In the genomic region with DNA sequence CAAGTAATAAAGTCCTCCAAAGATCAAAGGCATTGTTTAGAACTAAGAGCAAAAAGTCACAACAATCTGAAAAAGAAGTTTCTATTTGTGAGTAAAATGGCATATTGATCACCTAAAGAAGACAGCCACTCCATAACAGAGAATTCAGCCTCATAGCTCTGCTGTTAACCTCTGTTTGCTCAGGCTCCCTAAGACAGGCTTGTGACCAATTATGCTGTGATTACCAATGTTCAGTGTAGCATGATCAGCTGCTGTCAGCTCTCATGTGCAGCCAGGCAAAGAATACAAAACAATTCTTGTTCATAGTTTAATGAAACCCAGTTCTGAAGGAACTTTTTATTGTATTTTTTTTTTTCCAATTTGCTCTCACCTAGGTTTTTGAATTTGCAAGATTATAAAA, we compare ENCODE assay signal across 26 cellular contexts. TPM values are rescaled to one million over a fixed set of nuclear protein-coding genes. Genes with fewer than 3 reads are reported as not detected.
DNase-seq lines count a peak whose midpoint lies in the region; ATAC-seq and TF ChIP-seq lines count a peak whose summit lies in the region.
"Had no signal": no experiment of that assay in that cellular context is flagged by ENCODE, and none has a peak within 500 bp of the region (broad histone marks: within the 10 kb centered on the region; RNA-seq: fewer than 3 reads in every experiment).

No MANE protein-coding gene starts in this region.

- TF ChIP-seq CTCF in BE2C (IDR thresholded peaks at IDR 0.05; ENCODE audit: low read depth, low read length): no peak

- peaks cover 6% of the 10 kb centered on the region for H3K4me1 ChIP-seq in BE2C
- H3K4me1 ChIP-seq: Peyer's patch, right atrium auricular region had no signal

- no peaks in the 10 kb centered on the region for H3K36me3 ChIP-seq in BE2C
- H3K36me3 ChIP-seq: brain microvascular endothelial cell, Peyer's patch, right atrium auricular region, WERI-Rb-1 had no signal

- H3K9me3 ChIP-seq in BE2C: no peaks in the 10 kb centered on the region
- H3K9me3 ChIP-seq: Peyer's patch, right atrium auricular region had no signal

- ATAC-seq in HG02798 (IDR thresholded peaks at IDR 0.05; ENCODE audit: poor library complexity, unreplicated experiment): no peak
- no peak for ATAC-seq in HG02885 (IDR thresholded peaks at IDR 0.05; ENCODE audit: poor library complexity, unreplicated experiment)
- ATAC-seq: left ventricle myocardium superior had no signal

- peak; percentile 59 for DNase-seq in NCI-H1417 treated with DMSO at 0.1 percent for 48 hours (lab: John Stamatoyannopoulos, UW)
- peak; percentile 86 for DNase-seq in NCI-H69 (lab: John Stamatoyannopoulos, UW)
- DNase-seq in kidney glomerular epithelial cell (lab: John Stamatoyannopoulos, UW): peak; percentile 2
- DNase-seq in retina: peak; percentile 79
- DNase-seq in BE2C: no peak
- DNase-seq: activated CD4-positive, alpha-beta T cell treated with anti-CD3 and anti-CD28 coated beads, Interleukin-2, amount 10 ng/mL, durations not matched to agents 24 days and 14 days; activated naive CD4-positive, alpha-beta T cell treated with Interleukin-2 at 50 U/mL for 16 hours; activated T-cell treated with anti-CD3 and anti-CD28 coated beads, Interleukin-2, amount 50 U/mL, for 24 hours; brain microvascular endothelial cell; HFFc6; hypothalamus; immature natural killer cell; Kasumi-1; left ventricle myocardium superior; MV-4-11; NCI-H345; Peyer's patch; stimulated activated CD4-positive, alpha-beta T cell treated with anti-CD3 and anti-CD28 coated beads, Interleukin-1b, Interleukin-23, amount 100 ng/mL, for 48 hours; SW 1271; T1000; WERI-Rb-1 had no signal

- no peak overlapping the region for H3K4me3 ChIP-seq in BE2C (ENCODE audit: low read depth, low read length)
- H3K4me3 ChIP-seq: Peyer's patch, right atrium auricular region, smooth muscle cell had no signal

- H3K27me3 ChIP-seq in BE2C: no peaks in the 10 kb centered on the region
- H3K27me3 ChIP-seq: brain microvascular endothelial cell, Peyer's patch, right atrium auricular region had no signal

RNA-seq across cellular contexts. Expression of a gene that starts 57.1 kb away (rescaled TPM):
- polyA plus RNA-seq in BE2C (2012; ENCODE audit: insufficient read depth, insufficient read length, low read depth): 0.79 TPM
- polyA plus RNA-seq: adipose tissue, immature natural killer cell, smooth muscle cell had no signal
